ENCODE assay signal across 23 cellular contexts in the genomic region with DNA sequence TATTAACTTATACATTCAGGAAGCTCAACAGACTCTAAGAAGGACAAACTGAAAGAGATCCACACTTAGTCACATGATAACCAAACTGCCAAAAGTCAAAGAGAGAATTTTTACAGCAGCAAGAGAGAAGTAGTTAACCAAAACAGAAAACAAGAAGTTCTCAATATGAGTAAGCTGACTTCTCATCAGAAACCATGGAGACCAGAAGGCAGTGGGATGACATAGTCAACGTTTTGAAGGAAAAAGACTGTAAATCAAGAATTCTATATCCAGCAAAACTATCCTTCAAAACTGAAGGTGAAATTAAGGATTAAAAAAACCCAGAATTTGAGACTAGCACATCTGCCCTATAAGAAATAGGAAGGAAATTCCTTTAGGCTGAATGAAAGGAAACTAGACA.
"Had no signal": no experiment of that assay in that cellular context is flagged by ENCODE, and none has a peak within 500 bp of the region (broad histone marks: within the 10 kb centered on the region; RNA-seq: fewer than 3 reads in every experiment).

No MANE protein-coding gene starts in this region.

- H3K27me3 Mint-ChIP-seq: natural killer cell treated with Interleukin-12 subunit alpha and Interleukin-12 subunit beta and Interleukin-15 and Interleukin-18, amount 100 ng/mL, for 72 hours; progenitor cell of endocrine pancreas had no signal

- H3K4me1 Mint-ChIP-seq: naive thymus-derived CD4-positive, alpha-beta T cell had no signal

- H3K4me1 ChIP-seq: left ventricle myocardium inferior, right atrium auricular region, right lobe of liver, suprapubic skin, tibial artery, upper lobe of right lung had no signal

- H3K4me3 ChIP-seq: left ventricle myocardium inferior, lung, mucosa of descending colon, ovary, right atrium auricular region, right lobe of liver, smooth muscle cell, suprapubic skin, thoracic aorta, tibial artery, upper lobe of right lung had no signal

- H3K27ac Mint-ChIP-seq: naive thymus-derived CD4-positive, alpha-beta T cell; natural killer cell treated with Interleukin-12 subunit alpha and Interleukin-12 subunit beta and Interleukin-15 and Interleukin-18, amount 100 ng/mL, for 72 hours; progenitor cell of endocrine pancreas; stimulated activated naive CD8-positive, alpha-beta T cell treated with anti-CD3 and anti-CD28 coated beads, Interleukin-15, Interleukin-2, amounts not matched to agents 100 ng/mL and 50 ng/mL, for 24 hours had no signal

- H3K27ac ChIP-seq: left ventricle myocardium inferior, ovary, right atrium auricular region, right lobe of liver, suprapubic skin, thoracic aorta, tibial artery, upper lobe of right lung had no signal

- H3K4me3 Mint-ChIP-seq: naive thymus-derived CD4-positive, alpha-beta T cell; natural killer cell treated with Interleukin-12 subunit alpha and Interleukin-12 subunit beta and Interleukin-15 and Interleukin-18, amount 100 ng/mL, for 72 hours; stimulated activated naive CD8-positive, alpha-beta T cell treated with anti-CD3 and anti-CD28 coated beads, Interleukin-15, Interleukin-2, amounts not matched to agents 100 ng/mL and 50 ng/mL, for 24 hours had no signal

- DNase-seq: islet precursor cell; left ventricle myocardium inferior; midbrain; mucosa of descending colon; naive thymus-derived CD4-positive, alpha-beta T cell; ovary; right lobe of liver; stimulated activated CD4-positive, alpha-beta T cell treated with anti-CD3 and anti-CD28 coated beads, Interleukin-1b, Interleukin-23, amount 100 ng/mL, for 48 hours; stimulated activated CD4-positive, alpha-beta T cell treated with anti-CD3 and anti-CD28 coated beads, Interleukin-2, amount 100 ng/mL, for 48 hours; stimulated activated CD4-positive, alpha-beta T cell treated with anti-CD3 and anti-CD28 coated beads, Interleukin-4, amount 100 ng/mL, for 4 hours; stimulated activated CD8-positive, alpha-beta memory T cell treated with anti-CD3 and anti-CD28 coated beads, Interleukin-4, amount 100 ng/mL, for 48 hours; stimulated activated naive CD4-positive, alpha-beta T cell; tibial artery; trophoblast cell; upper lobe of right lung had no signal

- ATAC-seq: mucosa of descending colon; naive thymus-derived CD4-positive, alpha-beta T cell; natural killer cell treated with Interleukin-12 subunit alpha and Interleukin-12 subunit beta and Interleukin-15 and Interleukin-18, amount 100 ng/mL, for 72 hours; right lobe of liver; upper lobe of right lung had no signal

- H3K9me3 ChIP-seq: ovary, right lobe of liver, tibial artery, upper lobe of right lung had no signal

- H3K36me3 ChIP-seq: left ventricle myocardium inferior, ovary, right atrium auricular region, right lobe of liver, suprapubic skin, thoracic aorta, tibial artery, upper lobe of right lung had no signal
